Comparison of ENCODE assay signal across 24 cellular contexts in genomic region chr1:34977858-34978257, GRCh38. TPM values are rescaled to one million over a fixed set of nuclear protein-coding genes. Genes with fewer than 3 reads are reported as not detected.
A peak's percentile ranks its signal among the peaks of the same experiment; 100 is the strongest.
DNase-seq lines count a peak whose midpoint lies in the region; ATAC-seq and TF ChIP-seq lines count a peak whose summit lies in the region.
"Had no signal": no experiment of that assay in that cellular context is flagged by ENCODE, and none has a peak within 500 bp of the region (broad histone marks: within the 10 kb centered on the region; RNA-seq: fewer than 3 reads in every experiment).

No MANE protein-coding gene starts in this region.

- no peak for TF ChIP-seq CTCF in BE2C (IDR thresholded peaks at IDR 0.05; ENCODE audit: low read depth, low read length)

- H3K9me3 ChIP-seq in CD4-positive, CD25-positive, alpha-beta regulatory T cell (ENCODE audit: control insufficient read depth in 2 of 2, low read length in 2 of 2): no peaks in the 10 kb centered on the region
- no peaks in the 10 kb centered on the region for H3K9me3 ChIP-seq in CD8-positive, alpha-beta memory T cell (ENCODE audit: low read length)
- H3K9me3 ChIP-seq in BE2C: no peaks in the 10 kb centered on the region
- H3K9me3 ChIP-seq: esophagus muscularis mucosa, MG63, psoas muscle, testis, vagina had no signal

- ATAC-seq in CD4-positive, CD25-positive, alpha-beta regulatory T cell (ENCODE audit: low read depth in 2 of 2): no peak
- no peak for ATAC-seq in activated naive CD8-positive, alpha-beta T cell treated with anti-CD3 and anti-CD28 coated beads, Interleukin-2, amount 50 U/mL, for 24 hours
- ATAC-seq: psoas muscle; stimulated activated memory B cell treated with anti-CD40 and anti-IgM and Interleukin-4, amounts not matched to agents 10 μg/mL and 1 μg/mL and 100 μg/mL, for 72 hours had no signal

- peak overlapping the region in 1 of 4 donors; percentile 25 for H3K4me3 Mint-ChIP-seq in CD4-positive, CD25-positive, alpha-beta regulatory T cell
- H3K4me3 Mint-ChIP-seq in CD8-positive, alpha-beta memory T cell: no peak overlapping the region
- no peak overlapping the region for H3K4me3 Mint-ChIP-seq in activated naive CD8-positive, alpha-beta T cell treated with anti-CD3 and anti-CD28 coated beads, Interleukin-2, amount 50 U/mL, for 24 hours
- H3K4me3 Mint-ChIP-seq: activated B cell treated with CpG ODN at 0.5 μM for 24 hours; brain; stimulated activated memory B cell treated with anti-CD40 and anti-IgM and Interleukin-4, amounts not matched to agents 10 μg/mL and 1 μg/mL and 100 μg/mL, for 72 hours had no signal

- H3K27me3 Mint-ChIP-seq in CD4-positive, CD25-positive, alpha-beta regulatory T cell: no peaks in the 10 kb centered on the region
- no peaks in the 10 kb centered on the region for H3K27me3 Mint-ChIP-seq in CD8-positive, alpha-beta memory T cell
- H3K27me3 Mint-ChIP-seq in activated naive CD8-positive, alpha-beta T cell treated with anti-CD3 and anti-CD28 coated beads, Interleukin-2, amount 50 U/mL, for 24 hours: no peaks in the 10 kb centered on the region
- H3K27me3 Mint-ChIP-seq: activated B cell treated with CpG ODN at 0.5 μM for 24 hours; brain; stimulated activated memory B cell treated with anti-CD40 and anti-IgM and Interleukin-4, amounts not matched to agents 10 μg/mL and 1 μg/mL and 100 μg/mL, for 72 hours had no signal

- CTCF ChIA-PET in CD8-positive, alpha-beta memory T cell (lab: Charles Lee): no interaction called here

- POLR2A ChIA-PET in CD8-positive, alpha-beta memory T cell (lab: Charles Lee): no interaction called here

- H3K27ac Mint-ChIP-seq in CD4-positive, CD25-positive, alpha-beta regulatory T cell: peak overlapping the region in 2 of 3 donors; percentile 68 to 88
- peak overlapping the region in 5 of 8 donors; percentile 5 to 88 (median 66) for H3K27ac Mint-ChIP-seq in CD8-positive, alpha-beta memory T cell
- no peak overlapping the region for H3K27ac Mint-ChIP-seq in activated naive CD8-positive, alpha-beta T cell treated with anti-CD3 and anti-CD28 coated beads, Interleukin-2, amount 50 U/mL, for 24 hours
- H3K27ac Mint-ChIP-seq: activated B cell treated with CpG ODN at 0.5 μM for 24 hours; stimulated activated memory B cell treated with anti-CD40 and anti-IgM and Interleukin-4, amounts not matched to agents 10 μg/mL and 1 μg/mL and 100 μg/mL, for 72 hours had no signal

- no peaks in the 10 kb centered on the region for H3K9me3 Mint-ChIP-seq in CD4-positive, CD25-positive, alpha-beta regulatory T cell
- no peaks in the 10 kb centered on the region for H3K9me3 Mint-ChIP-seq in CD8-positive, alpha-beta memory T cell
- peaks cover 4% of the 10 kb centered on the region for H3K9me3 Mint-ChIP-seq in activated naive CD8-positive, alpha-beta T cell treated with anti-CD3 and anti-CD28 coated beads, Interleukin-2, amount 50 U/mL, for 24 hours
- H3K9me3 Mint-ChIP-seq: activated B cell treated with CpG ODN at 0.5 μM for 24 hours, brain had no signal

- H3K4me1 Mint-ChIP-seq in CD4-positive, CD25-positive, alpha-beta regulatory T cell: peaks cover 0 to 40% (median 29%) of the 10 kb centered on the region in 4 donors
- peaks cover 13 to 45% (median 43%) of the 10 kb centered on the region in 3 donors for H3K4me1 Mint-ChIP-seq in CD8-positive, alpha-beta memory T cell
- H3K4me1 Mint-ChIP-seq in activated naive CD8-positive, alpha-beta T cell treated with anti-CD3 and anti-CD28 coated beads, Interleukin-2, amount 50 U/mL, for 24 hours: peaks cover 18% of the 10 kb centered on the region

- DNase-seq in CD4-positive, CD25-positive, alpha-beta regulatory T cell: no peak
- DNase-seq in CD8-positive, alpha-beta memory T cell: no peak
- DNase-seq in RPMI7951 (ENCODE audit: low read depth) (peak; percentile 30), iris pigment epithelial cell (ENCODE audit: low read depth) (peak; percentile 21), BE2C (no peak), DMS79 (lab: John Stamatoyannopoulos, UW) (no peak)
- no peak for DNase-seq in activated naive CD8-positive, alpha-beta T cell treated with anti-CD3 and anti-CD28 coated beads, Interleukin-2, amount 50 U/mL, for 24 hours
- DNase-seq: activated B cell treated with CpG ODN at 0.5 μM for 24 hours; activated T-cell treated with anti-CD3 and anti-CD28 coated beads, Interleukin-2, amount 50 U/mL, for 48 hours; COR-L47; DMS79 treated with DMSO at 0.1 percent for 48 hours; MG63; NCI-H1436 treated with DMSO at 0.1 percent for 48 hours; NCI-H510A; psoas muscle; small intestine; stimulated activated CD4-positive, alpha-beta T cell treated with anti-CD3 and anti-CD28 coated beads, Interleukin-2, amount 100 ng/mL, for 24 hours had no signal

- H3K4me3 ChIP-seq in CD4-positive, CD25-positive, alpha-beta regulatory T cell (ENCODE audit: low read depth, low read length): no peak overlapping the region
- no peak overlapping the region for H3K4me3 ChIP-seq in CD8-positive, alpha-beta memory T cell (ENCODE audit: low read length)
- H3K4me3 ChIP-seq in BE2C (ENCODE audit: low read depth, low read length): no peak overlapping the region
- H3K4me3 ChIP-seq: esophagus muscularis mucosa, hepatocyte, MG63, psoas muscle, SK-N-MC, testis, vagina had no signal

- peaks cover 10% of the 10 kb centered on the region for H3K4me1 ChIP-seq in CD4-positive, CD25-positive, alpha-beta regulatory T cell (ENCODE audit: control insufficient read depth, insufficient read depth, low read length, poor library complexity, severe bottlenecking)
- H3K4me1 ChIP-seq in CD8-positive, alpha-beta memory T cell (ENCODE audit: insufficient read depth, low read length): peaks cover under 1% of the 10 kb centered on the region
- no peaks in the 10 kb centered on the region for H3K4me1 ChIP-seq in BE2C
- H3K4me1 ChIP-seq: psoas muscle had no signal

- peaks cover 24% of the 10 kb centered on the region for H3K36me3 ChIP-seq in CD4-positive, CD25-positive, alpha-beta regulatory T cell (ENCODE audit: control insufficient read depth, insufficient read depth, low read length)
- H3K36me3 ChIP-seq in CD8-positive, alpha-beta memory T cell (ENCODE audit: insufficient read depth, low read length): peaks cover 3% of the 10 kb centered on the region
- no peaks in the 10 kb centered on the region for H3K36me3 ChIP-seq in BE2C
- H3K36me3 ChIP-seq: MG63, vagina had no signal

- no peaks in the 10 kb centered on the region for H3K27me3 ChIP-seq in CD4-positive, CD25-positive, alpha-beta regulatory T cell (ENCODE audit: control insufficient read depth, insufficient read depth, low read length)
- H3K27me3 ChIP-seq in CD8-positive, alpha-beta memory T cell (ENCODE audit: insufficient read depth, low read length, poor library complexity, severe bottlenecking): no peaks in the 10 kb centered on the region
- H3K27me3 ChIP-seq in BE2C: no peaks in the 10 kb centered on the region
- H3K27me3 ChIP-seq: esophagus muscularis mucosa, hepatocyte, MG63, testis, vagina had no signal

- no peak overlapping the region for H3K27ac ChIP-seq in CD4-positive, CD25-positive, alpha-beta regulatory T cell (ENCODE audit: insufficient read depth, low read length, poor library complexity, severe bottlenecking)
- H3K27ac ChIP-seq in CD8-positive, alpha-beta memory T cell (ENCODE audit: low read depth, low read length): no peak overlapping the region
- H3K27ac ChIP-seq: esophagus muscularis mucosa, hepatocyte, psoas muscle, SK-N-MC, vagina had no signal

- H3K36me3 Mint-ChIP-seq in CD4-positive, CD25-positive, alpha-beta regulatory T cell: peaks cover 20% of the 10 kb centered on the region
- peaks cover 5 to 44% (median 16%) of the 10 kb centered on the region in 3 donors for H3K36me3 Mint-ChIP-seq in CD8-positive, alpha-beta memory T cell
- H3K36me3 Mint-ChIP-seq in activated naive CD8-positive, alpha-beta T cell treated with anti-CD3 and anti-CD28 coated beads, Interleukin-2, amount 50 U/mL, for 24 hours (ENCODE audit: low read depth): peaks cover 14% of the 10 kb centered on the region

RNA-seq across cellular contexts. Expression of gene TMEM35B, which starts 7.3 kb away (rescaled TPM):
- total RNA-seq in CD4-positive, CD25-positive, alpha-beta regulatory T cell: 13.8 TPM
- 100 to 1,000 TPM; 173 to 206 (median 196) TPM for polyA plus RNA-seq in CD4-positive, CD25-positive, alpha-beta regulatory T cell
- total RNA-seq in CD8-positive, alpha-beta memory T cell: 10 to 100 TPM; 31.3 to 32.0 TPM
- polyA plus RNA-seq in CD8-positive, alpha-beta memory T cell: 237 TPM
- total RNA-seq in RPMI7951 (2014; rRNA removed; shearing (Covaris generic)): 40.6 and 41.9 TPM in 2 replicates
- 2.6 TPM for polyA plus RNA-seq in BE2C (2012; ENCODE audit: insufficient read depth, insufficient read length, low read depth)

RNA-seq across cellular contexts. Expression of gene DLGAP3, which starts 48.4 kb away (rescaled TPM):
- total RNA-seq in CD4-positive, CD25-positive, alpha-beta regulatory T cell: 1.2 TPM
- under 1 TPM; 0.11 to 0.26 (median 0.18) TPM for polyA plus RNA-seq in CD4-positive, CD25-positive, alpha-beta regulatory T cell
- total RNA-seq in CD8-positive, alpha-beta memory T cell: under 1 TPM; 0.59 to 0.82 TPM
- polyA plus RNA-seq in CD8-positive, alpha-beta memory T cell: not detected
- total RNA-seq in RPMI7951 (2014; rRNA removed; shearing (Covaris generic)): under 0.01 TPM in 1 of 2 replicates, not detected in the other
- 3.1 TPM for polyA plus RNA-seq in BE2C (2012; ENCODE audit: insufficient read depth, insufficient read length, low read depth)
- total RNA-seq: vagina had no signal

RNA-seq across cellular contexts. Expression of gene ZMYM6, which starts 53.9 kb away (rescaled TPM):
- total RNA-seq in CD4-positive, CD25-positive, alpha-beta regulatory T cell: 28.0 TPM
- 10 to 100 TPM in 1 of 4 donors, 1 to 10 TPM in 3; 6.0 to 10.4 (median 7.9) TPM for polyA plus RNA-seq in CD4-positive, CD25-positive, alpha-beta regulatory T cell
- total RNA-seq in CD8-positive, alpha-beta memory T cell: 10 to 100 TPM; 14.3 to 17.6 TPM
- polyA plus RNA-seq in CD8-positive, alpha-beta memory T cell: 8.1 TPM
- 17.2 and 18.5 TPM in 2 replicates for total RNA-seq in RPMI7951 (2014; rRNA removed; shearing (Covaris generic))
- polyA plus RNA-seq in BE2C (2012; ENCODE audit: insufficient read depth, insufficient read length, low read depth): 6.1 TPM

Comparison
In these comparisons a context has a peak if more than half of its experiments do, and no peak if none do; other contexts are left out.
1. DNase-seq: peak in RPMI7951 (single experiment) and iris pigment epithelial cell (single experiment); none in CD4-positive, CD25-positive, alpha-beta regulatory T cell (0 of 3), CD8-positive, alpha-beta memory T cell (0 of 5), BE2C (single experiment), activated naive CD8-positive, alpha-beta T cell treated with anti-CD3 and anti-CD28 coated beads, Interleukin-2, amount 50 U/mL, for 24 hours (single experiment) and DMS79 (single experiment).